ENCODE assay signal across 27 cellular contexts in genomic region chr2:221399183-221399582, GRCh38.
"Had no signal": no experiment of that assay in that cellular context is flagged by ENCODE, and none has a peak within 500 bp of the region (broad histone marks: within the 10 kb centered on the region; RNA-seq: fewer than 3 reads in every experiment).

No MANE protein-coding gene starts in this region.

- ATAC-seq: mucosa of descending colon; naive thymus-derived CD4-positive, alpha-beta T cell; natural killer cell treated with Interleukin-12 subunit alpha and Interleukin-12 subunit beta and Interleukin-15 and Interleukin-18, amount 100 ng/mL, for 72 hours; pancreas; right cardiac atrium; sciatic nerve; stimulated activated naive B cell treated with anti-CD40 and anti-IgM and Interleukin-4, amounts not matched to agents 10 μg/mL and 1 μg/mL and 100 μg/mL, for 72 hours; stimulated activated naive CD8-positive, alpha-beta T cell treated with anti-CD3 and anti-CD28 coated beads, Interleukin-15, Interleukin-2, amounts not matched to agents 100 U/mL and 50 U/mL, for 24 hours had no signal

- H3K4me3 Mint-ChIP-seq: naive thymus-derived CD4-positive, alpha-beta T cell; natural killer cell treated with Interleukin-12 subunit alpha and Interleukin-12 subunit beta and Interleukin-15 and Interleukin-18, amount 100 ng/mL, for 72 hours; stimulated activated naive B cell treated with anti-CD40 and anti-IgM and Interleukin-4, amounts not matched to agents 10 μg/mL and 1 μg/mL and 100 μg/mL, for 72 hours had no signal

- H3K9me3 Mint-ChIP-seq: natural killer cell treated with Interleukin-12 subunit alpha and Interleukin-12 subunit beta and Interleukin-15 and Interleukin-18, amount 100 ng/mL, for 72 hours had no signal

- H3K27me3 Mint-ChIP-seq: natural killer cell treated with Interleukin-12 subunit alpha and Interleukin-12 subunit beta and Interleukin-15 and Interleukin-18, amount 100 ng/mL, for 72 hours; stimulated activated naive B cell treated with anti-CD40 and anti-IgM and Interleukin-4, amounts not matched to agents 10 μg/mL and 1 μg/mL and 100 μg/mL, for 72 hours had no signal

- H3K4me3 ChIP-seq: left ventricle myocardium inferior, lung, mucosa of descending colon, pancreas, prostate gland, skin epidermis, stomach, testis, thyroid gland, transverse colon, upper lobe of left lung, vagina had no signal

- H3K27ac ChIP-seq: left ventricle myocardium inferior, pancreas, prostate gland, skin epidermis, stomach, testis, thyroid gland, transverse colon, upper lobe of left lung, vagina had no signal

- H3K27me3 ChIP-seq: pancreas, stomach, testis, thyroid gland, transverse colon, upper lobe of left lung, vagina had no signal

- H3K4me1 ChIP-seq: left ventricle myocardium inferior, pancreas, prostate gland, stomach, testis, thyroid gland, transverse colon, upper lobe of left lung, vagina had no signal

- DNase-seq: hippocampal formation; islet precursor cell; left ventricle myocardium inferior; midbrain; mucosa of descending colon; naive thymus-derived CD4-positive, alpha-beta T cell; pancreas; posterior cingulate gyrus; retina; right cardiac atrium; stimulated activated CD4-positive, alpha-beta T cell treated with anti-CD3 and anti-CD28 coated beads, Interleukin-12 subunit alpha, Interleukin-12 subunit beta, amount 100 ng/mL, for 4 hours; stimulated activated CD4-positive, alpha-beta T cell treated with anti-CD3 and anti-CD28 coated beads, Interleukin-15, amount 100 ng/mL, for 24 hours; stimulated activated CD4-positive, alpha-beta T cell treated with anti-CD3 and anti-CD28 coated beads, Interleukin-2, amount 100 ng/mL, for 24 hours; stimulated activated CD4-positive, alpha-beta T cell treated with anti-CD3 and anti-CD28 coated beads, Interleukin-4, amount 100 ng/mL, for 1 hour; stimulated activated naive B cell treated with anti-CD40 and anti-IgM and Interleukin-4, amounts not matched to agents 10 μg/mL and 1 μg/mL and 100 μg/mL, for 72 hours; stimulated activated naive CD8-positive, alpha-beta T cell treated with anti-CD3 and anti-CD28 coated beads, Interleukin-15, Interleukin-2, amounts not matched to agents 100 U/mL and 50 U/mL, for 24 hours; stomach; testis; thyroid gland; transverse colon; upper lobe of left lung had no signal

- H3K36me3 Mint-ChIP-seq: naive thymus-derived CD4-positive, alpha-beta T cell; natural killer cell treated with Interleukin-12 subunit alpha and Interleukin-12 subunit beta and Interleukin-15 and Interleukin-18, amount 100 ng/mL, for 72 hours; stimulated activated naive B cell treated with anti-CD40 and anti-IgM and Interleukin-4, amounts not matched to agents 10 μg/mL and 1 μg/mL and 100 μg/mL, for 72 hours had no signal

- H3K27ac Mint-ChIP-seq: naive thymus-derived CD4-positive, alpha-beta T cell; natural killer cell treated with Interleukin-12 subunit alpha and Interleukin-12 subunit beta and Interleukin-15 and Interleukin-18, amount 100 ng/mL, for 72 hours; stimulated activated naive B cell treated with anti-CD40 and anti-IgM and Interleukin-4, amounts not matched to agents 10 μg/mL and 1 μg/mL and 100 μg/mL, for 72 hours had no signal

- H3K4me1 Mint-ChIP-seq: naive thymus-derived CD4-positive, alpha-beta T cell; stimulated activated naive B cell treated with anti-CD40 and anti-IgM and Interleukin-4, amounts not matched to agents 10 μg/mL and 1 μg/mL and 100 μg/mL, for 72 hours had no signal

- H3K9me3 ChIP-seq: left ventricle myocardium inferior, mucosa of descending colon, pancreas, prostate gland, stomach, testis, thyroid gland, transverse colon, upper lobe of left lung, vagina had no signal

- H3K36me3 ChIP-seq: left ventricle myocardium inferior, pancreas, prostate gland, stomach, thyroid gland, transverse colon, upper lobe of left lung, vagina had no signal
